In the genomic region with DNA sequence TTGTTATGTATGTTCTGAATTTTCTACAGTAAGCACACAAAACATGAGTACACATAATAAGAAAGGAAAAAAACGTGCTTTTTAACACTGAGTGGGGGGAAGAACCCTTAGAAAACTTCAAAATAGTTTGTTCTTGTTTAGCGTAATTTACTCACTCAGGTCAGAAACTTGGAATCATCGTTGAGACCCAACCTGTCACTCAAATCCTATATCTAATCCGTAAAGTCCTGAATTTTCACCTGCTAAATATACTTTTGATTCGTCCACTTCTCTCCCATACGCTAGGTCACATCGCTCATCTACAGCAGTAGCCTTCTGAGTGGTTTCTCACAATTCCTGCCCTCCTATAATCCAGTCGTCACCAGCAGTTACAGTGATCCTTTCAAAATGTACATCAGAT, we compare ENCODE assay signal across 1 cellular context.
TF ChIP-seq lines count a peak whose summit lies in the region.

No MANE protein-coding gene starts in this region.

TF ChIP-seq in HepG2, 621 proteins besides CTCF, POLR2A, EP300 and RAD21:
- TF ChIP-seq ZNF772 (CRISPR knock-in tag; IDR thresholded peaks at IDR 0.05) = no peak
- no peak for TF ChIP-seq HDAC1 (CRISPR knock-in tag; IDR thresholded peaks at IDR 0.05)
- no peak for TF ChIP-seq ZNF343 (CRISPR knock-in tag; IDR thresholded peaks at IDR 0.05)
- TF ChIP-seq ZNF33B (CRISPR knock-in tag; IDR thresholded peaks at IDR 0.05) = no peak
- TF ChIP-seq E2F5 (CRISPR knock-in tag; conservative IDR thresholded peaks at IDR 0.05) = 0 out of 2 replicates have a peak, but pooled peaks have one; percentile 24
- no peak for TF ChIP-seq HOXA5 (CRISPR knock-in tag; IDR thresholded peaks at IDR 0.05)
- TF ChIP-seq ZNF605 (CRISPR knock-in tag; IDR thresholded peaks at IDR 0.05) = no peak
- no peak for TF ChIP-seq SIN3B (IDR thresholded peaks at IDR 0.05; ENCODE audit: low read length)
- 0 out of 2 replicates have a peak, but pooled peaks have one; percentile 12 for TF ChIP-seq NCOA2 (CRISPR knock-in tag; IDR thresholded peaks at IDR 0.05)
- TF ChIP-seq GZF1 (CRISPR knock-in tag; IDR thresholded peaks at IDR 0.05) = 0 out of 2 replicates have a peak, but pooled peaks have one; percentile 37
- 0 out of 2 replicates have a peak, but pooled peaks have one; percentile 5 for TF ChIP-seq ZNF878 (CRISPR knock-in tag; IDR thresholded peaks at IDR 0.05)
- TF ChIP-seq, protein P1, sequence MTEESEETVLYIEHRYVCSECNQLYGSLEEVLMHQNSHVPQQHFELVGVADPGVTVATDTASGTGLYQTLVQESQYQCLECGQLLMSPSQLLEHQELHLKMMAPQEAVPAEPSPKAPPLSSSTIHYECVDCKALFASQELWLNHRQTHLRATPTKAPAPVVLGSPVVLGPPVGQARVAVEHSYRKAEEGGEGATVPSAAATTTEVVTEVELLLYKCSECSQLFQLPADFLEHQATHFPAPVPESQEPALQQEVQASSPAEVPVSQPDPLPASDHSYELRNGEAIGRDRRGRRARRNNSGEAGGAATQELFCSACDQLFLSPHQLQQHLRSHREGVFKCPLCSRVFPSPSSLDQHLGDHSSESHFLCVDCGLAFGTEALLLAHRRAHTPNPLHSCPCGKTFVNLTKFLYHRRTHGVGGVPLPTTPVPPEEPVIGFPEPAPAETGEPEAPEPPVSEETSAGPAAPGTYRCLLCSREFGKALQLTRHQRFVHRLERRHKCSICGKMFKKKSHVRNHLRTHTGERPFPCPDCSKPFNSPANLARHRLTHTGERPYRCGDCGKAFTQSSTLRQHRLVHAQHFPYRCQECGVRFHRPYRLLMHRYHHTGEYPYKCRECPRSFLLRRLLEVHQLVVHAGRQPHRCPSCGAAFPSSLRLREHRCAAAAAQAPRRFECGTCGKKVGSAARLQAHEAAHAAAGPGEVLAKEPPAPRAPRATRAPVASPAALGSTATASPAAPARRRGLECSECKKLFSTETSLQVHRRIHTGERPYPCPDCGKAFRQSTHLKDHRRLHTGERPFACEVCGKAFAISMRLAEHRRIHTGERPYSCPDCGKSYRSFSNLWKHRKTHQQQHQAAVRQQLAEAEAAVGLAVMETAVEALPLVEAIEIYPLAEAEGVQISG (CRISPR knock-in tag; IDR thresholded peaks at IDR 0.05) = no peak
- no peak for TF ChIP-seq ZSCAN12 (CRISPR knock-in tag; IDR thresholded peaks at IDR 0.05)
- no peak for TF ChIP-seq GLI4 (CRISPR knock-in tag; IDR thresholded peaks at IDR 0.05; ENCODE audit: borderline replicate concordance)
- TF ChIP-seq TOE1 (CRISPR knock-in tag; IDR thresholded peaks at IDR 0.05) = no peak
- no peak for TF ChIP-seq ZNF572 (CRISPR knock-in tag; IDR thresholded peaks at IDR 0.05)
- TF ChIP-seq ZNF225 (CRISPR knock-in tag; IDR thresholded peaks at IDR 0.05) = no peak
- TF ChIP-seq PITX1 (CRISPR knock-in tag; IDR thresholded peaks at IDR 0.05) = no peak
